In the genomic region with DNA sequence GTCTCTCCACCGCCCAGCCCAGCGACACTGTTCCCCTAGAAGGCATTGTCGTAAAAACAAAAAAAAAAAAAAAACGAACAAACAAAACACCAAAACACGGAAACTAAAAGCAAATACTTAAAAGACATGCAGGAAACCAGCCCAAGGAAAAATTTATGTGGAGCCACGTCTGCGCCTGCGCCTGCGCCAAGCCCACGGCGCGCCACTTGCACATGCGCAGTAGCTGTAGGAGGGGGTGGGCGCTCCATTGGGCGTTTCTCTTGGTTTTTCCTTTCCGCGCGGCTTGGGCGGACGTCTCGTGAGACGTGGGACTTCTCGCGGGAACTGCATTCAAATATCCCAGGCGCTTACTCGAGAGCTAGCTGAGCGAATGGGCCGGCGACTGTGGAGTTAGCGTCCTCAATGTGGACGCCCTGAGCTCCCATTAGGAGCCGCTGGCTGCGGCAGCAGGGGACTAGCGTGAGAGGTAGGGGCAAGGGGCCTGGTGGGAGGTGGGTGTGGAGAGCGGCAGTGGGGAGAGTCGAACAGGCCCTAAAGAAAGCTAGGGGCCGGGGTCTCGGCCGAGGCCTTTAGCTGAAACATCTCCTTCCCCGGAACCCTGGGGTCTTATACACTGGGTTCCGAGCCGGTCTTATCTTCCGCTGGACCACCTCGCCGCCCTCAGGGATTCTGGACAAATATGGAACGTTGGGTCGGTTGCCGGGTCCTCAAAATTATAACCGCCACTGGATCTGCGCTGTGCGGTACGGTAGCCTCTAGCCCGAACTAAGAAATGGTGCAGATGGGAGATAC, we compare ENCODE assay signal across 8 cellular contexts. TPM values are rescaled to one million over a fixed set of nuclear protein-coding genes. Genes with fewer than 3 reads are reported as not detected.
DNase-seq lines count a peak whose midpoint lies in the region; ATAC-seq lines count a peak whose summit lies in the region.

TSS of gene SPDL1 (plus strand) at position 350 of the 792 bp plus-strand sequence. CDS start 4,644 bp downstream, outside the sequence.

- H4K20me1 ChIP-seq in BLaER1, result 0 out of 2 replicates have a peak, but pooled peaks cover 5% of the 10 kb centered on the region

- peak; percentile 98 for DNase-seq in NCI-H69 (lab: John Stamatoyannopoulos, UW)
- peak; percentile 95 for DNase-seq in activated CD4-positive, alpha-beta T cell treated with anti-CD3 and anti-CD28 coated beads, Interleukin-2, amount 10 ng/mL, durations not matched to agents 7 days and 5 days
- DNase-seq in dedifferentiated amniotic fluid mesenchymal stem cell (ENCODE audit: extremely low spot score), result peak; percentile 97
- DNase-seq in left kidney (ENCODE audit: low read depth, low spot score), result peak; percentile 99
- DNase-seq in stimulated activated CD4-positive, alpha-beta T cell treated with anti-CD3 and anti-CD28 coated beads, Interleukin-2, amount 100 ng/mL, for 24 hours, result peak; percentile 93 to 94

- H3K9me3 Mint-ChIP-seq in activated CD4-positive, alpha-beta T cell treated with anti-CD3 and anti-CD28 coated beads, Interleukin-2, amount 10 ng/mL, durations not matched to agents 7 days and 5 days, result no peaks in the 10 kb centered on the region

- H3K4me2 ChIP-seq in BLaER1, result peak within 1 kb of the TSS; percentile 88

- H3K36me3 Mint-ChIP-seq in activated CD4-positive, alpha-beta T cell treated with anti-CD3 and anti-CD28 coated beads, Interleukin-2, amount 10 ng/mL, durations not matched to agents 7 days and 5 days (ENCODE audit: low read depth), result peaks cover 13% of the 10 kb centered on the region

- H3K9ac ChIP-seq in BLaER1, result peak within 1 kb of the TSS; percentile 91

- H3K4me3 Mint-ChIP-seq in activated CD4-positive, alpha-beta T cell treated with anti-CD3 and anti-CD28 coated beads, Interleukin-2, amount 10 ng/mL, durations not matched to agents 7 days and 5 days, result peak within 1 kb of the TSS; percentile 99

- peak within 1 kb of the TSS; percentile 78 for H3K4me3 ChIP-seq in BLaER1

- ATAC-seq in GM19328 (IDR thresholded peaks at IDR 0.05; ENCODE audit: unreplicated experiment) (peak; percentile 80), HG03520 (IDR thresholded peaks at IDR 0.05; ENCODE audit: unreplicated experiment) (peak; percentile 87)

- H3K27me3 ChIP-seq in BLaER1, result no peaks in the 10 kb centered on the region

- H3K4me1 ChIP-seq in BLaER1, result peaks cover 18% of the 10 kb centered on the region

- peaks cover 4% of the 10 kb centered on the region for H3K27me3 Mint-ChIP-seq in activated CD4-positive, alpha-beta T cell treated with anti-CD3 and anti-CD28 coated beads, Interleukin-2, amount 10 ng/mL, durations not matched to agents 7 days and 5 days

- peaks cover 10% of the 10 kb centered on the region for H3K36me3 ChIP-seq in BLaER1

- peak within 1 kb of the TSS; percentile 98 for H3K27ac Mint-ChIP-seq in activated CD4-positive, alpha-beta T cell treated with anti-CD3 and anti-CD28 coated beads, Interleukin-2, amount 10 ng/mL, durations not matched to agents 7 days and 5 days

- POLR2A ChIA-PET in activated CD4-positive, alpha-beta T cell treated with anti-CD3 and anti-CD28 coated beads, Interleukin-2, amount 10 ng/mL, durations not matched to agents 7 days and 5 days (lab: Charles Lee), result interaction anchor here (0.5 to 1.2 kb wide), 5 partner anchors 13 to 406 kb away, joined by 3 to 5 read pairs (median 4); no protein-coding TSS in a partner anchor

- H3K9me3 ChIP-seq in BLaER1, result no peaks in the 10 kb centered on the region

- CTCF ChIA-PET in activated CD4-positive, alpha-beta T cell treated with anti-CD3 and anti-CD28 coated beads, Interleukin-2, amount 10 ng/mL, durations not matched to agents 7 days and 5 days (lab: Charles Lee), result interaction anchor here (0.6 to 1.0 kb wide), 3 partner anchors 57 to 170 kb away, joined by 3 to 8 read pairs (median 5); no protein-coding TSS in a partner anchor

- peaks cover 43% of the 10 kb centered on the region for H3K4me1 Mint-ChIP-seq in activated CD4-positive, alpha-beta T cell treated with anti-CD3 and anti-CD28 coated beads, Interleukin-2, amount 10 ng/mL, durations not matched to agents 7 days and 5 days

- H3K27ac ChIP-seq in BLaER1, result peak within 1 kb of the TSS; percentile 86

RNA-seq across cellular contexts. Expression of gene SPDL1, which starts in this region (rescaled TPM):
- total RNA-seq in activated CD4-positive, alpha-beta T cell treated with anti-CD3 and anti-CD28 coated beads, Interleukin-2, amount 10 ng/mL, durations not matched to agents 7 days and 5 days, result 10 to 100 TPM; 45.7 to 60.0 TPM

Comparison
In these comparisons a context has a peak if more than half of its experiments do, and no peak if none do; other contexts are left out.
1. Peak in every context shown above with its lines: DNase-seq, ATAC-seq, H3K4me3 ChIP-seq and H3K27ac ChIP-seq.